ENCODE assay signal across 12 cellular contexts in genomic region chr3:122067588-122068240, GRCh38. TPM values are rescaled to one million over a fixed set of nuclear protein-coding genes. Genes with fewer than 3 reads are reported as not detected.
DNase-seq lines count a peak whose midpoint lies in the region; ATAC-seq and TF ChIP-seq lines count a peak whose summit lies in the region.
"Had no signal": no experiment of that assay in that cellular context is flagged by ENCODE, and none has a peak within 500 bp of the region (broad histone marks: within the 10 kb centered on the region; RNA-seq: fewer than 3 reads in every experiment).

No MANE protein-coding gene starts in this region.

- H3K9me3 ChIP-seq in BLaER1 treated with 17β-estradiol and CSF1 and Interleukin-3, amounts not matched to agents 10 nM and 100 nM (replicated peaks in 1 of 11), result peaks cover 0 to 41% (median 0%) of the 10 kb centered on the region in 11 experiments; a peak in 8 of 22 replicates
- H3K9me3 ChIP-seq in stomach, result no peaks in the 10 kb centered on the region

- 58 to 75% (median 65%) methylated on average over 2 of the region's 2 CpGs for WGBS in stomach, 5 donors

- intact Hi-C loops in stomach (cut with DNase I; ENCODE audit: low total_unique reads), result no loop called here

- H4K20me1 ChIP-seq in BLaER1 treated with 17β-estradiol and CSF1 and Interleukin-3, amounts not matched to agents 10 nM and 100 nM, result peaks cover 0 to 54% (median 0%) of the 10 kb centered on the region in 11 experiments; a peak in 2 of 22 replicates

- peak; percentile 81 for DNase-seq in SIG-M5 treated with dmso at 0.1 percent for 504 hours (lab: John Stamatoyannopoulos, UW; ENCODE audit: unreplicated experiment)
- DNase-seq in stimulated activated CD4-positive, alpha-beta T cell treated with anti-CD3 and anti-CD28 coated beads, Interleukin-4, amount 100 ng/mL, for 1 hour, result no peak
- no peak for DNase-seq in stomach
- no peak for DNase-seq in NCI-H1092 (lab: John Stamatoyannopoulos, UW)
- no peak for DNase-seq in NCI-H2029 (lab: John Stamatoyannopoulos, UW)
- DNase-seq: stimulated activated naive CD4-positive, alpha-beta T cell had no signal

- TF ChIP-seq CTCF in stomach (IDR thresholded peaks at IDR 0.05), result no peak

- H3K27me3 ChIP-seq in BLaER1 treated with 17β-estradiol and CSF1 and Interleukin-3, amounts not matched to agents 10 nM and 100 nM, result no peaks in the 10 kb centered on the region
- H3K27me3 ChIP-seq in stomach, result no peaks in the 10 kb centered on the region

- peaks cover 15 to 86% (median 35%) of the 10 kb centered on the region in 10 experiments for H3K4me1 ChIP-seq in BLaER1 treated with 17β-estradiol and CSF1 and Interleukin-3, amounts not matched to agents 10 nM and 100 nM
- H3K4me1 ChIP-seq in stomach, result no peaks in the 10 kb centered on the region

- no peak for TF ChIP-seq EP300 in stomach (IDR thresholded peaks at IDR 0.05)

- peak overlapping the region in 3 of 10 experiments; percentile 12 to 37 (median 22); a peak in 4 of 20 replicates for H3K4me3 ChIP-seq in BLaER1 treated with 17β-estradiol and CSF1 and Interleukin-3, amounts not matched to agents 10 nM and 100 nM
- no peak overlapping the region for H3K4me3 ChIP-seq in stomach

- peak; percentile 46 for ATAC-seq in GM19035 (IDR thresholded peaks at IDR 0.05; ENCODE audit: unreplicated experiment)
- ATAC-seq in HG03108 (IDR thresholded peaks at IDR 0.05; ENCODE audit: unreplicated experiment), result peak; percentile 49

- H3K4me2 ChIP-seq in BLaER1 treated with 17β-estradiol and CSF1 and Interleukin-3, amounts not matched to agents 10 nM and 100 nM, result peak overlapping the region; percentile 22 to 81 (median 66)

- H3K27ac ChIP-seq in BLaER1 treated with 17β-estradiol and CSF1 and Interleukin-3, amounts not matched to agents 10 nM and 100 nM, result peak overlapping the region in 10 of 11 experiments; percentile 13 to 82 (median 70); a peak in 18 of 22 replicates
- no peak overlapping the region for H3K27ac ChIP-seq in stomach

- no peak for TF ChIP-seq POLR2A in stomach (IDR thresholded peaks at IDR 0.05)

- H3K36me3 ChIP-seq in BLaER1 treated with 17β-estradiol and CSF1 and Interleukin-3, amounts not matched to agents 10 nM and 100 nM, result peaks cover 0 to 42% (median 0%) of the 10 kb centered on the region in 11 experiments; a peak in 5 of 22 replicates
- H3K36me3 ChIP-seq in stomach, result no peaks in the 10 kb centered on the region

- H3K9ac ChIP-seq in BLaER1 treated with 17β-estradiol and CSF1 and Interleukin-3, amounts not matched to agents 10 nM and 100 nM, result peak overlapping the region in 6 of 11 experiments; percentile 15 to 75 (median 36); a peak in 8 of 22 replicates

RNA-seq across cellular contexts. Expression of gene CD86, which starts 12.6 kb away (rescaled TPM):
- total RNA-seq in stomach, result 10 to 100 TPM in 1 of 5 donors, 1 to 10 TPM in 1, under 1 TPM in 2, not detected in 1; 0.29 to 16.9 (median 3.7) TPM
- 1 to 10 TPM; 1.2 to 3.4 (median 3.1) TPM for polyA plus RNA-seq in stomach
- total RNA-seq: epithelial cell of proximal tubule, myocyte, NCI-H460 had no signal

RNA-seq across cellular contexts. Expression of gene ILDR1, which starts 45.7 kb away (rescaled TPM):
- total RNA-seq in stomach, result 10 to 100 TPM in 1 of 5 donors, under 1 TPM in 2, not detected in 2; under 0.01 to 21.4 (median 0.18) TPM
- 1 to 10 TPM in 1 of 3 donors, not detected in 2; 1.3 TPM for polyA plus RNA-seq in stomach
- total RNA-seq: myocyte had no signal

Comparison
In these comparisons a context has a peak if more than half of its experiments do, and no peak if none do; other contexts are left out.
1. H3K27ac ChIP-seq: peak in BLaER1 treated with 17β-estradiol and CSF1 and Interleukin-3, amounts not matched to agents 10 nM and 100 nM (10 of 11); none in stomach (0 of 5).